In genomic region chrX:154366666-154367055, GRCh38 we compare ENCODE assay signal across 10 cellular contexts. TPM values are rescaled to one million over a fixed set of nuclear protein-coding genes. Genes with fewer than 3 reads are reported as not detected.
DNase-seq lines count a peak whose midpoint lies in the region; ATAC-seq lines count a peak whose summit lies in the region.
"Had no signal": no experiment of that assay in that cellular context is flagged by ENCODE, and none has a peak within 500 bp of the region (broad histone marks: within the 10 kb centered on the region; RNA-seq: fewer than 3 reads in every experiment).

No MANE protein-coding gene starts in this region.

- H3K4me1 Mint-ChIP-seq in activated T-helper 1 cell treated with anti-CD3 and anti-CD28 coated beads, Interleukin-12 subunit alpha, Interleukin-12 subunit beta, Interleukin-2, Interleukin-4 antibody, amounts not matched to agents 30 ng/mL and 10 ng/mL and 1 ng/mL, durations not matched to agents 14 hours and 24 hours and 36 hours (ENCODE audit: low read depth) = peaks cover 5% of the 10 kb centered on the region

- H4K91ac ChIP-seq in mesenchymal stem cell (ENCODE audit: low read length) = no peak overlapping the region

- no peak for DNase-seq in activated T-helper 1 cell treated with anti-CD3 and anti-CD28 coated beads, Interleukin-12 subunit alpha, Interleukin-12 subunit beta, Interleukin-2, Interleukin-4 antibody, amounts not matched to agents 30 ng/mL and 10 ng/mL and 1 ng/mL, durations not matched to agents 14 hours and 24 hours and 36 hours (ENCODE audit: low spot score)
- DNase-seq in mesenchymal stem cell (no peak), NCI-H345 (lab: John Stamatoyannopoulos, UW) (no peak), NCI-H1048 (lab: John Stamatoyannopoulos, UW) (no peak)
- DNase-seq: activated naive CD4-positive, alpha-beta T cell treated with anti-CD3 and anti-CD28 coated beads for 36 hours; glutamatergic neuron; NCI-H1694 had no signal

- H2BK15ac ChIP-seq in mesenchymal stem cell (ENCODE audit: low read depth, poor library complexity, severe bottlenecking) = no peak overlapping the region

- H3K79me2 ChIP-seq in ACC112 (ENCODE audit: control insufficient read depth, insufficient read depth, low read length, unreplicated experiment) = peaks cover 81% of the 10 kb centered on the region

- H3K36me3 ChIP-seq in ACC112 (ENCODE audit: insufficient read depth, low read length) (peaks cover 14% of the 10 kb centered on the region; the same call in 1 of the 2 replicates), mesenchymal stem cell (ENCODE audit: control insufficient read depth in 1 of 2, insufficient read depth in 2 of 2, low read depth in 1 of 2, low read length in 2 of 2) (peaks cover 57 to 75% of the 10 kb centered on the region in 2 experiments)

- no peak overlapping the region for H3K23ac ChIP-seq in mesenchymal stem cell (ENCODE audit: low read length in 2 of 2)

- no peak overlapping the region for H3K14ac ChIP-seq in mesenchymal stem cell (ENCODE audit: low read length in 2 of 2)

- H3K27ac ChIP-seq in ACC112 (ENCODE audit: low read depth, low read length) = peak overlapping the region; percentile 100
- H3K27ac ChIP-seq in mesenchymal stem cell (ENCODE audit: low read length, poor library complexity, severe bottlenecking) = peak overlapping the region; percentile 61

- H3K9me3 Mint-ChIP-seq in activated T-helper 1 cell treated with anti-CD3 and anti-CD28 coated beads, Interleukin-12 subunit alpha, Interleukin-12 subunit beta, Interleukin-2, Interleukin-4 antibody, amounts not matched to agents 30 ng/mL and 10 ng/mL and 1 ng/mL, durations not matched to agents 14 hours and 24 hours and 36 hours = no peaks in the 10 kb centered on the region
- H3K9me3 Mint-ChIP-seq: activated naive CD4-positive, alpha-beta T cell treated with anti-CD3 and anti-CD28 coated beads for 36 hours had no signal

- no peaks in the 10 kb centered on the region for H3K79me1 ChIP-seq in mesenchymal stem cell (replicated peaks; ENCODE audit: low read length, poor library complexity, severe bottlenecking)

- no peak overlapping the region for H2AFZ ChIP-seq in ACC112 (ENCODE audit: low read length, unreplicated experiment)
- H2AFZ ChIP-seq in mesenchymal stem cell (ENCODE audit: low read depth, low read length) = no peak overlapping the region

- no peak overlapping the region for H2BK120ac ChIP-seq in mesenchymal stem cell (ENCODE audit: low read depth, low read length)

- H3K4me3 Mint-ChIP-seq in activated T-helper 1 cell treated with anti-CD3 and anti-CD28 coated beads, Interleukin-12 subunit alpha, Interleukin-12 subunit beta, Interleukin-2, Interleukin-4 antibody, amounts not matched to agents 30 ng/mL and 10 ng/mL and 1 ng/mL, durations not matched to agents 14 hours and 24 hours and 36 hours = no peak overlapping the region
- H3K4me3 Mint-ChIP-seq: activated naive CD4-positive, alpha-beta T cell treated with anti-CD3 and anti-CD28 coated beads for 36 hours had no signal

- peak overlapping the region; percentile 52 for H3K4me2 ChIP-seq in mesenchymal stem cell (ENCODE audit: low read length, poor library complexity, severe bottlenecking)

- no peak overlapping the region for H3K4ac ChIP-seq in mesenchymal stem cell (ENCODE audit: low read depth in 1 of 2, low read length in 2 of 2)

- no peak overlapping the region for H2AK5ac ChIP-seq in mesenchymal stem cell (ENCODE audit: low read length, severe bottlenecking)

- peak overlapping the region; percentile 54 for H4K8ac ChIP-seq in mesenchymal stem cell (ENCODE audit: low read length)

- 89% methylated on average over 11 of the region's 11 CpGs for WGBS in mesenchymal stem cell

- no peak overlapping the region for H3K4me3 ChIP-seq in ACC112 (ENCODE audit: low read depth, low read length)
- H3K4me3 ChIP-seq in mesenchymal stem cell (ENCODE audit: insufficient read depth in 1 of 2, low read depth in 1 of 2, low read length in 2 of 2) = no peak overlapping the region

- H3K36me3 Mint-ChIP-seq in activated T-helper 1 cell treated with anti-CD3 and anti-CD28 coated beads, Interleukin-12 subunit alpha, Interleukin-12 subunit beta, Interleukin-2, Interleukin-4 antibody, amounts not matched to agents 30 ng/mL and 10 ng/mL and 1 ng/mL, durations not matched to agents 14 hours and 24 hours and 36 hours (ENCODE audit: low read depth) = peaks cover 19% of the 10 kb centered on the region

- peak overlapping the region; percentile 49 for H3K9ac ChIP-seq in mesenchymal stem cell (ENCODE audit: low read length)

- peak overlapping the region in 1 of 2 experiments; percentile 13 for H3K18ac ChIP-seq in mesenchymal stem cell (ENCODE audit: low read depth in 1 of 2, low read length in 2 of 2)

- H3K4me1 ChIP-seq in ACC112 (ENCODE audit: control insufficient read depth, insufficient read depth, low read length, unreplicated experiment) (peaks cover 20% of the 10 kb centered on the region), mesenchymal stem cell (ENCODE audit: control insufficient read depth, insufficient read depth, low read depth, low read length) (peaks cover 45% of the 10 kb centered on the region)

- ATAC-seq in HG03521 (IDR thresholded peaks at IDR 0.05; ENCODE audit: unreplicated experiment) = no peak
- ATAC-seq: sciatic nerve had no signal

- no peak overlapping the region for H2BK12ac ChIP-seq in mesenchymal stem cell (ENCODE audit: low read length in 2 of 2)

- H2BK5ac ChIP-seq in mesenchymal stem cell (ENCODE audit: low read depth, low read length, poor library complexity, severe bottlenecking) = no peak overlapping the region

- H3K9me3 ChIP-seq in mesenchymal stem cell (ENCODE audit: control insufficient read depth, low read length) = no peaks in the 10 kb centered on the region

- H3K27me3 ChIP-seq in ACC112 (ENCODE audit: insufficient read depth, low read length) = no peaks in the 10 kb centered on the region
- no peaks in the 10 kb centered on the region for H3K27me3 ChIP-seq in mesenchymal stem cell (ENCODE audit: control insufficient read depth in 1 of 2, insufficient read depth in 1 of 2, low read length in 2 of 2)

- intact Hi-C loops in activated T-helper 1 cell treated with anti-CD3 and anti-CD28 coated beads, Interleukin-12 subunit alpha, Interleukin-12 subunit beta, Interleukin-2, Interleukin-4 antibody, amounts not matched to agents 30 ng/mL and 10 ng/mL and 1 ng/mL, durations not matched to agents 14 hours and 24 hours and 36 hours (cut with micrococcal nuclease) = no loop called here

- H3K27me3 Mint-ChIP-seq in activated T-helper 1 cell treated with anti-CD3 and anti-CD28 coated beads, Interleukin-12 subunit alpha, Interleukin-12 subunit beta, Interleukin-2, Interleukin-4 antibody, amounts not matched to agents 30 ng/mL and 10 ng/mL and 1 ng/mL, durations not matched to agents 14 hours and 24 hours and 36 hours (ENCODE audit: insufficient read depth) = no peaks in the 10 kb centered on the region

- peak overlapping the region; percentile 48 for H3K27ac Mint-ChIP-seq in activated T-helper 1 cell treated with anti-CD3 and anti-CD28 coated beads, Interleukin-12 subunit alpha, Interleukin-12 subunit beta, Interleukin-2, Interleukin-4 antibody, amounts not matched to agents 30 ng/mL and 10 ng/mL and 1 ng/mL, durations not matched to agents 14 hours and 24 hours and 36 hours

RNA-seq across cellular contexts. Expression of gene FLNA, which starts 7.8 kb away (rescaled TPM):
- total RNA-seq in activated T-helper 1 cell treated with anti-CD3 and anti-CD28 coated beads, Interleukin-12 subunit alpha, Interleukin-12 subunit beta, Interleukin-2, Interleukin-4 antibody, amounts not matched to agents 30 ng/mL and 10 ng/mL and 1 ng/mL, durations not matched to agents 14 hours and 24 hours and 36 hours = 854 and 873 TPM in 2 replicates
- polyA plus RNA-seq in mesenchymal stem cell (2013, experiment 1 of 2) = 667 TPM
- polyA plus RNA-seq in mesenchymal stem cell (2013, experiment 2 of 2) = 624 TPM

RNA-seq across cellular contexts. Expression of gene EMD, which starts 12.4 kb away (rescaled TPM):
- total RNA-seq in activated T-helper 1 cell treated with anti-CD3 and anti-CD28 coated beads, Interleukin-12 subunit alpha, Interleukin-12 subunit beta, Interleukin-2, Interleukin-4 antibody, amounts not matched to agents 30 ng/mL and 10 ng/mL and 1 ng/mL, durations not matched to agents 14 hours and 24 hours and 36 hours = 83.3 and 85.5 TPM in 2 replicates
- 66.4 TPM for polyA plus RNA-seq in mesenchymal stem cell (2013, experiment 1 of 2)
- 66.8 TPM for polyA plus RNA-seq in mesenchymal stem cell (2013, experiment 2 of 2)

RNA-seq across cellular contexts. Expression of gene RPL10, which starts 31.5 kb away (rescaled TPM):
- total RNA-seq in activated T-helper 1 cell treated with anti-CD3 and anti-CD28 coated beads, Interleukin-12 subunit alpha, Interleukin-12 subunit beta, Interleukin-2, Interleukin-4 antibody, amounts not matched to agents 30 ng/mL and 10 ng/mL and 1 ng/mL, durations not matched to agents 14 hours and 24 hours and 36 hours = 2,208 and 2,261 TPM in 2 replicates
- polyA plus RNA-seq in mesenchymal stem cell (2013, experiment 1 of 2) = 4,138 TPM
- 3,979 TPM for polyA plus RNA-seq in mesenchymal stem cell (2013, experiment 2 of 2)

RNA-seq across cellular contexts. Expression of gene DNASE1L1, which starts 42.4 kb away (rescaled TPM):
- 12.4 and 14.5 TPM in 2 replicates for total RNA-seq in activated T-helper 1 cell treated with anti-CD3 and anti-CD28 coated beads, Interleukin-12 subunit alpha, Interleukin-12 subunit beta, Interleukin-2, Interleukin-4 antibody, amounts not matched to agents 30 ng/mL and 10 ng/mL and 1 ng/mL, durations not matched to agents 14 hours and 24 hours and 36 hours
- 53.5 TPM for polyA plus RNA-seq in mesenchymal stem cell (2013, experiment 1 of 2)
- polyA plus RNA-seq in mesenchymal stem cell (2013, experiment 2 of 2) = 52.9 TPM

RNA-seq across cellular contexts. Expression of gene TAFAZZIN, which starts 44.7 kb away (rescaled TPM):
- 65.2 and 69.2 TPM in 2 replicates for total RNA-seq in activated T-helper 1 cell treated with anti-CD3 and anti-CD28 coated beads, Interleukin-12 subunit alpha, Interleukin-12 subunit beta, Interleukin-2, Interleukin-4 antibody, amounts not matched to agents 30 ng/mL and 10 ng/mL and 1 ng/mL, durations not matched to agents 14 hours and 24 hours and 36 hours
- polyA plus RNA-seq in mesenchymal stem cell (2013, experiment 1 of 2) = 15.9 TPM
- polyA plus RNA-seq in mesenchymal stem cell (2013, experiment 2 of 2) = 14.1 TPM
